In the genomic region with DNA sequence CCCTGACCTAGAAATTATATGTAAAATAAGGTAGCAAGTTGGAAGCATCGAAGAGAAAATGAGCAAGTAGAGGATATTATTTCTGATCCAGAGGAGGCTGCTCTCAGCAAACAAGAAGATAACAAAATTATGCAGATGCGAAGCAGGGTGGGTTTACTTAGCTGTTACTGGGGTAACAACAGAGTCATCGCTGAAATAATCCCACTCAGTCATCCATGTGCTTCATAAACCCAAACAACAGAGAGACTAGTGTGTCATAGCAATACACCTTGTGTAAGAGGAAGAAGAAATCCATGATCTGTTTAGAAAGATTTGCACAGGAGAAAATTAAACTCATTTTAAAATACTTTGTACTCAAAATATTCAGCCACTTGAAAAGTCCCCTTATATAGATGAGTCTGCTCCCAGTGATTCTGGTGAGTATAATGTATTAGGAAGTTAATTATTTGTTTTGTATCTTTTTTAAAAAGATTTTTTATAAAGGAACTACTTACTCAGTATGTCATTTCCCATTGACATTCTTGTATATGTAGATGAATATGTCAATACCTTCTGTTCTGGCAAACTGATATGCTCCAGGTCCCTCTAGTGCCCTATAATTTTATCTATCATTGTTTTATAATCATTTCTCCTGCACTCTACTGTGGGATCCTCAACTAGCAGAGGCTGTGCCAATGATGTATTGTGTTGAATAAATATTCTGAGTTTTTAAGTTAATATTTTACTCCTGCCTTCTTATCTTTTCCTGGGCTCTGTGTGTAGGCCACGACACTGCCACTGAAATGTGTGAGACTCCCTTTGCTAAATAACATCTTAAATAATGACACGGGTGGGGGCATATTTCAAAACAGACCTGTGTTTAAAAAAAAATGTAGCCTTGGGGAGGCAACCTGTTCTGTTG, we compare ENCODE assay signal across 1 cellular context.
TF ChIP-seq lines count a peak whose summit lies in the region.

No MANE protein-coding gene starts in this region.

TF ChIP-seq in HCT116, 20 proteins besides CTCF, POLR2A, EP300 and RAD21 (continued from another document):
- TF ChIP-seq, protein P1, sequence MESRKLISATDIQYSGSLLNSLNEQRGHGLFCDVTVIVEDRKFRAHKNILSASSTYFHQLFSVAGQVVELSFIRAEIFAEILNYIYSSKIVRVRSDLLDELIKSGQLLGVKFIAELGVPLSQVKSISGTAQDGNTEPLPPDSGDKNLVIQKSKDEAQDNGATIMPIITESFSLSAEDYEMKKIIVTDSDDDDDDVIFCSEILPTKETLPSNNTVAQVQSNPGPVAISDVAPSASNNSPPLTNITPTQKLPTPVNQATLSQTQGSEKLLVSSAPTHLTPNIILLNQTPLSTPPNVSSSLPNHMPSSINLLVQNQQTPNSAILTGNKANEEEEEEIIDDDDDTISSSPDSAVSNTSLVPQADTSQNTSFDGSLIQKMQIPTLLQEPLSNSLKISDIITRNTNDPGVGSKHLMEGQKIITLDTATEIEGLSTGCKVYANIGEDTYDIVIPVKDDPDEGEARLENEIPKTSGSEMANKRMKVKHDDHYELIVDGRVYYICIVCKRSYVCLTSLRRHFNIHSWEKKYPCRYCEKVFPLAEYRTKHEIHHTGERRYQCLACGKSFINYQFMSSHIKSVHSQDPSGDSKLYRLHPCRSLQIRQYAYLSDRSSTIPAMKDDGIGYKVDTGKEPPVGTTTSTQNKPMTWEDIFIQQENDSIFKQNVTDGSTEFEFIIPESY (IDR thresholded peaks at IDR 0.05; ENCODE audit: extremely low read depth, insufficient replicate concordance, low read length), result no peak
